Comparison of ENCODE assay signal across 22 cellular contexts in the genomic region with DNA sequence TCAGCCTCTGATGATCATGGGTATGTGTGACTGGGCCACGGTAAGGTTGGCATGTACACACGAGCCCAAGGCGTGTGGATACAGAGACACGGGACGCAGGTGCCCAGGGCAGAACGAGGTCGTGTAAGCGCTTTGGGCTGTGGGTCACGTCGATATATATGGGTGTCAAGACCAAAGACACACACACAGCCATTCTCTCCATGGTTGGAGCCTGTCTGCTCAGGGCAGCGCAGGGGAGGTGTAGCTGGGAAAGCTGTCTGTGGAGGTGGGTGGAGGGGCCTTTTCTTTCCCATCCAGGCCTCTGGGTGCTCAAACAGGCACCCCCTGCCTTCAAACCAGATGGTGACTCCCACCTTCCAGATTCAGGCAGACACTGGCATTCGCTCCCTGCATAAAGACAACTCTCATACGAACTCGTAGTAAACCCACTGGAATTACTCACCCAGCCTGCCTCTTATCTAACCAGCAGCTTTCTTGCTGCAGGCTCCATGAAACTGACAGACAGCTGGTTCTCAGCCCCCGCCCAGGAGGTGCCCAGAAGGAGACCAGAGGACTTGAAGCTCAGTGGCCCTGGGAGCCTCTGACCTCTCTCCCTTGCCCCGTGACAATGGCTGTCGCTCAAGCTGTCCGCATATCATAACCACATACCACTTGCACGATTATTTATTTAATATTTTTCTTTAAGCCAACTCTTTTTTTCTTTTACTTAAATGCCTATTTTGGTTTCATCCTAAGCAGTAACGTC.
DNase-seq lines count a peak whose midpoint lies in the region; ATAC-seq, FAIRE-seq and TF ChIP-seq lines count a peak whose summit lies in the region.
"Had no signal": no experiment of that assay in that cellular context is flagged by ENCODE, and none has a peak within 500 bp of the region (broad histone marks: within the 10 kb centered on the region; RNA-seq: fewer than 3 reads in every experiment).

No MANE protein-coding gene starts in this region.

- no peak overlapping the region for H3K18ac ChIP-seq in H1 (ENCODE audit: extremely low read depth, low read length)

- 0 out of 2 replicates have a peak, but pooled peaks cover 13% of the 10 kb centered on the region for H3K9me2 ChIP-seq in GM23338 (ENCODE audit: insufficient read depth)

- TF ChIP-seq CTCF in GM23338 (conservative IDR thresholded peaks at IDR 0.05; ENCODE audit: low read depth in 2 of 2) (no peak), H1 (IDR thresholded peaks at IDR 0.05; ENCODE audit: control extremely low read depth in 1 of 3, insufficient read depth in 1 of 3, low read depth in 1 of 3, low read length in 3 of 3) (no peak), nephron progenitor cell (IDR thresholded peaks at IDR 0.05) (no peak), osteoblast (IDR thresholded peaks at IDR 0.05; ENCODE audit: extremely low read depth, low read depth, low read length) (no peak)
- no peak for TF ChIP-seq CTCF in CD8-positive, alpha-beta T cell (IDR thresholded peaks at IDR 0.05)

- H3K27me3 ChIP-seq in GM23338 (ENCODE audit: insufficient read depth), result no peaks in the 10 kb centered on the region
- no peaks in the 10 kb centered on the region for H3K27me3 ChIP-seq in H1 (replicated peaks in 1 of 4; ENCODE audit: control insufficient read depth in 3 of 4, extremely low read depth in 1 of 4, insufficient read depth in 3 of 4, low read length in 3 of 4)
- H3K27me3 ChIP-seq in osteoblast (ENCODE audit: insufficient read depth, low read length), result no peaks in the 10 kb centered on the region
- no peaks in the 10 kb centered on the region for H3K27me3 ChIP-seq in CD8-positive, alpha-beta T cell (ENCODE audit: insufficient read depth, low read length)
- H3K27me3 ChIP-seq: BLaER1 had no signal

- H3K4ac ChIP-seq in H1 (replicated peaks; ENCODE audit: insufficient read length, low read depth, low read length), result no peak overlapping the region

- no peak overlapping the region for H3K27ac ChIP-seq in GM23338 (ENCODE audit: low read depth)
- H3K27ac ChIP-seq in H1 (ENCODE audit: low read depth, low read length), result no peak overlapping the region
- H3K27ac ChIP-seq in osteoblast (ENCODE audit: low read depth, low read length), result no peak overlapping the region
- no peak overlapping the region for H3K27ac ChIP-seq in CD8-positive, alpha-beta T cell (ENCODE audit: low read depth, low read length)
- H3K27ac ChIP-seq: BLaER1, C4-2B, GM23248 had no signal

- DNase-seq in GM23338 (ENCODE audit: low spot score), result no peak
- DNase-seq in H1 (ENCODE audit: low read depth in 1 of 2, low spot score in 2 of 2), result no peak
- DNase-seq in nephron progenitor cell, result no peak
- DNase-seq in osteoblast (ENCODE audit: insufficient read length, low spot score, missing footprints), result peak; percentile 41
- no peak for DNase-seq in CD8-positive, alpha-beta T cell
- no peak for DNase-seq in activated effector memory CD4-positive, alpha-beta T cell treated with Interleukin-2 at 50 U/mL for 16 hours
- DNase-seq: Calu3; CD4-positive, CD25-positive, alpha-beta regulatory T cell; CD8-positive, alpha-beta memory T cell; COR-L47; DMS53; DMS79 treated with DMSO at 0.1 percent for 48 hours; GF-D8; GM23248; HCEC 1CT had no signal

- FAIRE-seq in H1 (lab: Jason Lieb, UNC), result no peak
- FAIRE-seq: GM12891, H54 had no signal

- no peak overlapping the region for H4K5ac ChIP-seq in H1 (ENCODE audit: insufficient read length, low read depth, low read length)

- H4K8ac ChIP-seq in H1 (ENCODE audit: extremely low read depth, insufficient read depth, low read length), result no peak overlapping the region

- no peak overlapping the region for H2BK15ac ChIP-seq in H1 (ENCODE audit: low read length)

- no peak overlapping the region for H3K23ac ChIP-seq in H1 (ENCODE audit: insufficient read length)

- TF ChIP-seq POLR2A in H1 (IDR thresholded peaks at IDR 0.05; ENCODE audit: control extremely low read depth in 1 of 2, low read depth in 2 of 2, low read length in 2 of 2), result no peak

- no peak for TF ChIP-seq EP300 in H1 (IDR thresholded peaks at IDR 0.05; ENCODE audit: borderline replicate concordance in 1 of 2, low read depth in 2 of 2, low read length in 2 of 2)

- ATAC-seq in GM23338 (no peak), HG03139 (IDR thresholded peaks at IDR 0.05; ENCODE audit: unreplicated experiment) (no peak), HG03175 (IDR thresholded peaks at IDR 0.05; ENCODE audit: unreplicated experiment) (no peak)
- no peak for ATAC-seq in CD8-positive, alpha-beta T cell

- H3K56ac ChIP-seq in H1 (replicated peaks; ENCODE audit: insufficient read length, low read depth, low read length), result no peak overlapping the region

- no peaks in the 10 kb centered on the region for H3K4me1 ChIP-seq in GM23338 (ENCODE audit: insufficient read depth)
- no peaks in the 10 kb centered on the region for H3K4me1 ChIP-seq in H1 (replicated peaks in 1 of 4; ENCODE audit: control insufficient read depth in 3 of 4, insufficient read depth in 4 of 4, low read length in 3 of 4)
- H3K4me1 ChIP-seq in osteoblast (ENCODE audit: insufficient read depth, low read length), result no peaks in the 10 kb centered on the region
- no peaks in the 10 kb centered on the region for H3K4me1 ChIP-seq in CD8-positive, alpha-beta T cell (ENCODE audit: insufficient read depth, low read length)

- H2BK120ac ChIP-seq in H1 (replicated peaks; ENCODE audit: low read depth, low read length), result no peak overlapping the region

- peaks cover 15% of the 10 kb centered on the region; the same call in 1 of the 2 replicates for H3K23me2 ChIP-seq in H1 (ENCODE audit: low read depth, low read length)

- H3K9ac ChIP-seq in H1 (replicated peaks in 1 of 4; ENCODE audit: extremely low read depth in 1 of 4, low read depth in 3 of 4, low read length in 3 of 4), result no peak overlapping the region
- H3K9ac ChIP-seq: BLaER1, GM23248 had no signal

- POLR2A ChIA-PET in H1 (lab: Charles Lee; ENCODE audit: partially characterized antibody), result no interaction called here
- POLR2A ChIA-PET in CD8-positive, alpha-beta T cell (lab: Charles Lee), result no interaction called here

- H3F3A ChIP-seq in GM23338 (replicated peaks; ENCODE audit: low read depth), result no peaks in the 10 kb centered on the region

- H3K4me1 Mint-ChIP-seq in GM23338 (no peaks in the 10 kb centered on the region), nephron progenitor cell (peaks cover 37% of the 10 kb centered on the region)
- H3K4me1 Mint-ChIP-seq in CD8-positive, alpha-beta T cell (ENCODE audit: low read depth), result no peaks in the 10 kb centered on the region
- H3K4me1 Mint-ChIP-seq: B cell; CD4-positive, CD25-positive, alpha-beta regulatory T cell; CD8-positive, alpha-beta memory T cell had no signal

- 88% methylated on average over 20 of the region's 20 CpGs; no CpG with 5 or more reads in 1 of the 2 experiments for WGBS in H1 (ENCODE audit: extremely low coverage in 1 of 2, insufficient coverage in 1 of 2, insufficient read length in 1 of 2, insufficient replicate concordance in 2 of 2, low coverage in 1 of 2, low lambda C conversion rate in 2 of 2, missing lambda C conversion rate in 1 of 2), 2 experiments

- no peak overlapping the region for H3K4me3 ChIP-seq in GM23338
- H3K4me3 ChIP-seq in H1 (ENCODE audit: extremely low read depth in 1 of 4, insufficient read depth in 2 of 4, low read depth in 3 of 4, low read length in 4 of 4), result no peak overlapping the region
- no peak overlapping the region for H3K4me3 ChIP-seq in osteoblast (ENCODE audit: insufficient read depth, low read length)
- no peak overlapping the region for H3K4me3 ChIP-seq in CD8-positive, alpha-beta T cell (ENCODE audit: low read depth, low read length)
- H3K4me3 ChIP-seq: BLaER1, GM23248 had no signal

- H3K27me3 Mint-ChIP-seq in GM23338 (ENCODE audit: insufficient read depth, low read depth, poor library complexity) (peaks cover 4% of the 10 kb centered on the region), nephron progenitor cell (ENCODE audit: low read depth, poor library complexity) (no peaks in the 10 kb centered on the region)
- no peaks in the 10 kb centered on the region for H3K27me3 Mint-ChIP-seq in CD8-positive, alpha-beta T cell (ENCODE audit: low read depth)
- H3K27me3 Mint-ChIP-seq: B cell; CD4-positive, CD25-positive, alpha-beta regulatory T cell had no signal

- no peak overlapping the region for H2AFZ ChIP-seq in GM23338
- H2AFZ ChIP-seq in H1 (ENCODE audit: low read length), result no peak overlapping the region
- no peak overlapping the region for H2AFZ ChIP-seq in osteoblast (ENCODE audit: low read length)
- H2AFZ ChIP-seq: GM23248 had no signal

- H3K9me3 ChIP-seq in H1 (ENCODE audit: insufficient read depth in 2 of 2, low read depth in 1 of 2, low read length in 1 of 2) (no peaks in the 10 kb centered on the region), osteoblast (ENCODE audit: low read depth, low read length) (no peaks in the 10 kb centered on the region)
- no peaks in the 10 kb centered on the region for H3K9me3 ChIP-seq in CD8-positive, alpha-beta T cell (ENCODE audit: low read length)
- H3K9me3 ChIP-seq: BLaER1 had no signal

- no peak overlapping the region for H3K14ac ChIP-seq in H1 (ENCODE audit: insufficient read length)

- H3K36me3 Mint-ChIP-seq in GM23338 (ENCODE audit: low read depth) (no peaks in the 10 kb centered on the region), nephron progenitor cell (ENCODE audit: low read depth) (no peaks in the 10 kb centered on the region)
- no peaks in the 10 kb centered on the region for H3K36me3 Mint-ChIP-seq in CD8-positive, alpha-beta T cell
- H3K36me3 Mint-ChIP-seq: CD4-positive, CD25-positive, alpha-beta regulatory T cell; CD8-positive, alpha-beta memory T cell had no signal

- H2AK5ac ChIP-seq in H1 (ENCODE audit: low read depth, low read length), result no peak overlapping the region

- H3K4me3 Mint-ChIP-seq in GM23338, result no peak overlapping the region
- H3K4me3 Mint-ChIP-seq in nephron progenitor cell, result no peak overlapping the region
- no peak overlapping the region for H3K4me3 Mint-ChIP-seq in CD8-positive, alpha-beta T cell
- H3K4me3 Mint-ChIP-seq: B cell; CD4-positive, CD25-positive, alpha-beta regulatory T cell; CD8-positive, alpha-beta memory T cell had no signal

- no peak for TF ChIP-seq RAD21 in H1 (IDR thresholded peaks at IDR 0.05 in 1 of 2, conservative IDR thresholded peaks at IDR 0.05 in 1 of 2; ENCODE audit: low read depth in 2 of 2, low read length in 2 of 2)

- H3K36me3 ChIP-seq in GM23338 (ENCODE audit: insufficient read depth) (no peaks in the 10 kb centered on the region), H1 (ENCODE audit: control insufficient read depth in 2 of 4, insufficient read depth in 4 of 4, low read length in 3 of 4) (no peaks in the 10 kb centered on the region), osteoblast (ENCODE audit: insufficient read depth, low read length) (no peaks in the 10 kb centered on the region)
- H3K36me3 ChIP-seq in CD8-positive, alpha-beta T cell (ENCODE audit: insufficient read depth, low read length), result no peaks in the 10 kb centered on the region
- H3K36me3 ChIP-seq: BLaER1 had no signal

- H2BK20ac ChIP-seq in H1 (ENCODE audit: low read length), result no peak overlapping the region

- H3K9me3 Mint-ChIP-seq in GM23338 (no peaks in the 10 kb centered on the region), nephron progenitor cell (no peaks in the 10 kb centered on the region)
- H3K9me3 Mint-ChIP-seq in CD8-positive, alpha-beta T cell, result no peaks in the 10 kb centered on the region
- H3K9me3 Mint-ChIP-seq: CD8-positive, alpha-beta memory T cell had no signal

- no peak overlapping the region for H4K91ac ChIP-seq in H1 (replicated peaks; ENCODE audit: insufficient read length, low read length)

- H3K27ac Mint-ChIP-seq in GM23338 (peak overlapping the region; percentile 70; the same call in 1 of the 2 replicates), nephron progenitor cell (peak overlapping the region; percentile 71)
- no peak overlapping the region for H3K27ac Mint-ChIP-seq in CD8-positive, alpha-beta T cell
- H3K27ac Mint-ChIP-seq: B cell; CD4-positive, CD25-positive, alpha-beta regulatory T cell had no signal

- H4K20me1 ChIP-seq in GM23338 (replicated peaks; ENCODE audit: insufficient read depth) (no peaks in the 10 kb centered on the region), H1 (replicated peaks in 1 of 2; ENCODE audit: control insufficient read depth in 1 of 2, insufficient read depth in 2 of 2, low read length in 2 of 2) (peaks cover 0 to 9% of the 10 kb centered on the region in 2 experiments), osteoblast (ENCODE audit: insufficient read depth, low read length) (no peaks in the 10 kb centered on the region)
- H4K20me1 ChIP-seq: BLaER1 had no signal

- no peak overlapping the region for H3K4me2 ChIP-seq in GM23338
- H3K4me2 ChIP-seq in H1 (ENCODE audit: insufficient read depth in 1 of 2, low read depth in 2 of 2, low read length in 2 of 2), result no peak overlapping the region
- no peak overlapping the region for H3K4me2 ChIP-seq in osteoblast (ENCODE audit: insufficient read depth, low read length)
- H3K4me2 ChIP-seq: BLaER1 had no signal

- CTCF ChIA-PET in H1 (lab: Charles Lee; ENCODE audit: partially characterized antibody), result interaction anchor here (0.8 to 3.8 kb wide), 8 partner anchors 7 to 304 kb away, joined by 3 to 19 read pairs (median 3); no protein-coding TSS in a partner anchor
- CTCF ChIA-PET in CD8-positive, alpha-beta T cell (lab: Charles Lee), result no interaction called here

- H2BK5ac ChIP-seq in H1 (ENCODE audit: low read depth, low read length), result peak overlapping the region; percentile 13; the same call in 1 of the 2 replicates

- H3K79me1 ChIP-seq in H1 (ENCODE audit: low read depth, low read length), result no peaks in the 10 kb centered on the region

- H2BK12ac ChIP-seq in H1 (ENCODE audit: low read depth, low read length), result no peak overlapping the region

- H3K79me2 ChIP-seq in GM23338 (replicated peaks; ENCODE audit: insufficient read depth) (no peaks in the 10 kb centered on the region), H1 (ENCODE audit: control insufficient read depth in 1 of 2, insufficient read depth in 2 of 2, low read length in 2 of 2) (no peaks in the 10 kb centered on the region), osteoblast (ENCODE audit: insufficient read depth, low read length) (no peaks in the 10 kb centered on the region)

- intact Hi-C loops in CD8-positive, alpha-beta T cell (cut with DNase I, micrococcal nuclease), result no loop called here
